Comparison of ENCODE assay signal across 8 cellular contexts in genomic region chr6:136551103-136551502, GRCh38. TPM values are rescaled to one million over a fixed set of nuclear protein-coding genes. Genes with fewer than 3 reads are reported as not detected.
A peak's percentile ranks its signal among the peaks of the same experiment; 100 is the strongest.
DNase-seq lines count a peak whose midpoint lies in the region; ATAC-seq and TF ChIP-seq lines count a peak whose summit lies in the region.

No MANE protein-coding gene starts in this region.

- no peak for ATAC-seq in HCT116
- no peak for ATAC-seq in GM19395 (IDR thresholded peaks at IDR 0.05; ENCODE audit: unreplicated experiment)
- no peak for ATAC-seq in GM18861 (IDR thresholded peaks at IDR 0.05; ENCODE audit: unreplicated experiment)
- no peak for ATAC-seq in GM19463 (IDR thresholded peaks at IDR 0.05; ENCODE audit: unreplicated experiment)

- H4K20me1 ChIP-seq in HCT116 (ENCODE audit: insufficient read depth), result no peaks in the 10 kb centered on the region

- no peak for TF ChIP-seq POLR2A in HCT116 (IDR thresholded peaks at IDR 0.05; ENCODE audit: borderline replicate concordance, extremely low read depth, insufficient read depth, insufficient read length)

- H3K9ac ChIP-seq in HCT116 (ENCODE audit: low read length) (peak overlapping the region; percentile 77), mucosa of rectum (ENCODE audit: low read depth in 1 of 2, low read length in 2 of 2) (peak overlapping the region; percentile 69 to 91)

- H2AFZ ChIP-seq in ACC112 (ENCODE audit: low read length, unreplicated experiment) (no peak overlapping the region), HCT116 (ENCODE audit: low read depth, low read length, poor library complexity, severe bottlenecking) (peak overlapping the region; percentile 71)

- H3K4me3 ChIP-seq in ACC112 (ENCODE audit: low read depth, low read length) (peak overlapping the region; percentile 84; the same call in 1 of the 2 replicates), HCT116 (replicated peaks in 1 of 2; ENCODE audit: low read depth in 1 of 2, low read length in 2 of 2) (peak overlapping the region; percentile 50 to 79), mucosa of rectum (ENCODE audit: low read length in 2 of 2) (peak overlapping the region; percentile 79 to 91)

- DNase-seq in HCT116 (ENCODE audit: low read depth, low spot score) (no peak), MCF 10A (ENCODE audit: unreplicated experiment) (peak; percentile 9), germinal center (ENCODE audit: low spot score) (no peak)

- no peak overlapping the region for H3K27ac Mint-ChIP-seq in MCF 10A (ENCODE audit: low read depth, unreplicated experiment)

- RAD21 ChIA-PET in HCT116 (lab: Charles Lee; ENCODE audit: low non-redundant PET in 1 of 2, low total read pairs in 2 of 2, uncharacterized antibody in 2 of 2, unreplicated experiment in 2 of 2), result no interaction called here

- H3K4me2 ChIP-seq in HCT116 (ENCODE audit: low read length), result peak overlapping the region; percentile 92

- peaks cover under 1% of the 10 kb centered on the region for H3K36me3 Mint-ChIP-seq in MCF 10A (ENCODE audit: insufficient read depth, unreplicated experiment)

- H3K9me2 ChIP-seq in HCT116 (ENCODE audit: insufficient read depth), result no peaks in the 10 kb centered on the region

- H3K79me2 ChIP-seq in ACC112 (ENCODE audit: control insufficient read depth, insufficient read depth, low read length, unreplicated experiment), result no peaks in the 10 kb centered on the region
- peaks cover 34% of the 10 kb centered on the region for H3K79me2 ChIP-seq in HCT116 (ENCODE audit: insufficient read depth, low read length)

- H3K27me3 Mint-ChIP-seq in MCF 10A (ENCODE audit: insufficient read depth, unreplicated experiment), result no peaks in the 10 kb centered on the region

- H3K9me3 Mint-ChIP-seq in MCF 10A (ENCODE audit: unreplicated experiment), result no peaks in the 10 kb centered on the region

- H3K9me3 ChIP-seq in HCT116 (ENCODE audit: control insufficient read depth in 1 of 2, insufficient read depth in 1 of 2, low read depth in 1 of 2, low read length in 2 of 2) (no peaks in the 10 kb centered on the region), mucosa of rectum (ENCODE audit: control insufficient read depth in 2 of 2, low read length in 2 of 2) (no peaks in the 10 kb centered on the region)

- BruUV-seq in HCT116 (replicated peaks; lab: Mats Ljungman, UMichigan) (TSS peak; percentile 78), MCF 10A (replicated peaks; lab: Mats Ljungman, UMichigan) (TSS peak; percentile 65)

- H3K27ac ChIP-seq in ACC112 (ENCODE audit: low read depth, low read length), result no peak overlapping the region
- H3K27ac ChIP-seq in HCT116 (ENCODE audit: low read depth, low read length), result no peak overlapping the region
- H3K27ac ChIP-seq in mucosa of rectum (ENCODE audit: low read depth in 2 of 2, low read length in 2 of 2), result peak overlapping the region; percentile 78 to 85

- TF ChIP-seq CTCF in HCT116 (IDR thresholded peaks at IDR 0.05 in 2 of 3, conservative IDR thresholded peaks at IDR 0.05 in 1 of 3; ENCODE audit: borderline replicate concordance in 1 of 3, insufficient read depth in 1 of 3, low read depth in 2 of 3, low read length in 2 of 3), result no peak
- TF ChIP-seq CTCF in MCF 10A (IDR thresholded peaks at IDR 0.05; ENCODE audit: unreplicated experiment), result no peak

- POLR2A ChIA-PET in HCT116 (lab: Charles Lee) (no interaction called here), MCF 10A (lab: Yijun Ruan, JAX) (interaction anchor here (0.5 to 4.8 kb wide), 11 partner anchors 9 to 1052 kb away, joined by 3 to 46 read pairs (median 4); partner anchors contain the start of genes BCLAF1 and MTFR2)

- H3K4me1 ChIP-seq in ACC112 (ENCODE audit: control insufficient read depth, insufficient read depth, low read length, unreplicated experiment) (peaks cover 8% of the 10 kb centered on the region), HCT116 (ENCODE audit: control insufficient read depth in 1 of 2, insufficient read depth in 2 of 2, low read length in 2 of 2) (peaks cover 6 to 17% of the 10 kb centered on the region in 2 experiments; a peak in 3 of 4 replicates), mucosa of rectum (ENCODE audit: control insufficient read depth in 2 of 2, insufficient read depth in 2 of 2, low read length in 2 of 2) (peaks cover 5 to 16% of the 10 kb centered on the region in 2 donors)

- H3K27me3 ChIP-seq in ACC112 (ENCODE audit: insufficient read depth, low read length) (peaks cover 32% of the 10 kb centered on the region), HCT116 (ENCODE audit: insufficient read depth, low read length) (no peaks in the 10 kb centered on the region), mucosa of rectum (ENCODE audit: control insufficient read depth in 2 of 2, insufficient read depth in 2 of 2, low read length in 2 of 2) (no peaks in the 10 kb centered on the region)

- CTCF ChIA-PET in HCT116 (lab: Charles Lee) (interaction anchor here (1.0 to 1.7 kb wide), 9 partner anchors 10 to 641 kb away, joined by 3 to 16 read pairs (median 4); partner anchors contain the start of gene MAP3K5), MCF 10A (lab: Yijun Ruan, JAX) (interaction anchor here (0.6 to 2.3 kb wide), 28 partner anchors 9 to 1257 kb away, joined by 3 to 11 read pairs (median 3); partner anchors contain the start of genes BCLAF1, MAP3K5 and MTFR2)

- intact Hi-C loops in HCT116 (cut with micrococcal nuclease) (loop anchor here (5.0 to 10.0 kb wide), 2 partner anchors 264 to 1016 kb away; partner anchors contain the start of gene BCLAF1), MCF 10A (cut with micrococcal nuclease) (loop anchor here (2.0 kb wide), 2 partner anchors 300 to 1100 kb away; partner anchors contain the start of gene MTFR2)

- TF ChIP-seq RAD21 in HCT116 (IDR thresholded peaks at IDR 0.05; ENCODE audit: low read depth), result no peak

- H3K4me3 Mint-ChIP-seq in MCF 10A (ENCODE audit: unreplicated experiment), result peak overlapping the region; percentile 72

- H3K4me1 Mint-ChIP-seq in MCF 10A (ENCODE audit: insufficient read depth, unreplicated experiment), result peaks cover 8% of the 10 kb centered on the region

- H3K36me3 ChIP-seq in ACC112 (ENCODE audit: insufficient read depth, low read length) (no peaks in the 10 kb centered on the region), HCT116 (ENCODE audit: control insufficient read depth in 1 of 2, insufficient read depth in 2 of 2, low read length in 2 of 2) (no peaks in the 10 kb centered on the region), mucosa of rectum (ENCODE audit: control insufficient read depth in 2 of 2, insufficient read depth in 2 of 2, low read length in 2 of 2) (no peaks in the 10 kb centered on the region)

TF ChIP-seq in HCT116, 20 proteins besides CTCF, POLR2A, EP300 and RAD21 (continues in another document):
- no peak for TF ChIP-seq EGR1 (IDR thresholded peaks at IDR 0.05; ENCODE audit: low read depth)
- TF ChIP-seq ELF1 (IDR thresholded peaks at IDR 0.05; ENCODE audit: borderline replicate concordance, low read depth), result no peak
- no peak for TF ChIP-seq EZH2phosphoT487 (IDR thresholded peaks at IDR 0.05; ENCODE audit: borderline replicate concordance)
- TF ChIP-seq SRF (IDR thresholded peaks at IDR 0.05; ENCODE audit: low read depth), result no peak
- no peak for TF ChIP-seq SIN3A (IDR thresholded peaks at IDR 0.05; ENCODE audit: low read depth)
- no peak for TF ChIP-seq REST (IDR thresholded peaks at IDR 0.05; ENCODE audit: low read depth)
- TF ChIP-seq SP1 (IDR thresholded peaks at IDR 0.05; ENCODE audit: low read depth), result no peak
- no peak for TF ChIP-seq ZNF274 (IDR thresholded peaks at IDR 0.05; ENCODE audit: low read depth, low read length)
- TF ChIP-seq CBX3 (IDR thresholded peaks at IDR 0.05; ENCODE audit: low read depth), result no peak
- TF ChIP-seq FOSL1 (IDR thresholded peaks at IDR 0.05; ENCODE audit: low read depth), result no peak
- TF ChIP-seq EZH2 (IDR thresholded peaks at IDR 0.05), result no peak
- TF ChIP-seq ATF3 (IDR thresholded peaks at IDR 0.05), result no peak
- no peak for TF ChIP-seq YY1 (IDR thresholded peaks at IDR 0.05; ENCODE audit: extremely low read depth, insufficient replicate concordance, low read depth, low read length)

RNA-seq across cellular contexts. Expression of gene MAP7, which starts 0.9 kb away (rescaled TPM):
- 35.5 TPM for total RNA-seq in HCT116 (2021; ENCODE audit: unreplicated experiment)
- polyA plus RNA-seq in HCT116 (2012), result 18.7 and 22.1 TPM in 2 replicates
- 15.4 and 17.2 TPM in 2 replicates for total RNA-seq in MCF 10A (2022)

Comparison
In these comparisons a context has a peak if more than half of its experiments do, and no peak if none do; other contexts are left out.
1. H3K27ac ChIP-seq: peak in mucosa of rectum (2 of 2); none in ACC112 (single experiment) and HCT116 (single experiment).
2. Peak in every context shown above with its lines, with median percentiles within 50 percentile points of each other: H3K4me3 ChIP-seq.